Comparison of ENCODE assay signal across 8 cellular contexts in the genomic region with DNA sequence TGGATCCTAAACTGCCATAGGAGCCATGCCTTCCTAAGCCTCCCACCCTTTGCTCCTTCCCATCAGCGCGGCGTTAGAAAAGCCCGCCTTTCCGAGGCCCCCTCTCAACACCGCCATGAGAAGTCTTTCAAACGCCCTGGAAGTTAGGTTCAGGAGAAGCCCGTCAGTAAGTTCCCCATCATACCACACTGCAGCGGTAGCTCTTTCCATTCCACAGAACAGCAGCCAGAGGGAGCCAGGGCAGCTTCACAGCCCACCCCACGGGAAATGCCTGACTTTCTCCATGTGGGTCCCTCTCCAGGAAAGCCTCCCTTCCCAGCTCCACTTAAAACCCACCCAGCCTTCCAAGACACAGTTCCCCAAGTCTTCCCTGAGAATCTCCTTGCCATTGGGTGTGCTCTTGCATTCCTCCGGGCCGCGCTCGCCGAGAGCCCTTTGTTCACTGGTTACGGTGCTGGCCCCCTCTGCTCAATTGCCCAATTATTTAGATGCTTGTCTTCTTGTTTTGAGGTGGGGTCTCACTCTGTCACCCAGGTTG.
DNase-seq lines count a peak whose midpoint lies in the region; ATAC-seq and FAIRE-seq lines count a peak whose summit lies in the region.

No MANE protein-coding gene starts in this region.

- H3K27me3 Mint-ChIP-seq in central memory CD8-positive, alpha-beta T cell, result no peaks in the 10 kb centered on the region

- peak overlapping the region; percentile 72 for H3K4me3 Mint-ChIP-seq in central memory CD8-positive, alpha-beta T cell

- H3K27ac Mint-ChIP-seq in central memory CD8-positive, alpha-beta T cell (ENCODE audit: low read depth), result peak overlapping the region; percentile 95

- peaks cover 4% of the 10 kb centered on the region for H3K36me3 Mint-ChIP-seq in central memory CD8-positive, alpha-beta T cell (ENCODE audit: insufficient read depth)

- DNase-seq in AG08396 (ENCODE audit: low spot score) (peak; percentile 31), HTR-8/SVneo (ENCODE audit: insufficient read length, low spot score) (peak; percentile 46), midbrain (lab: John Stamatoyannopoulos, UW) (peak; percentile 44), NCI-H510A treated with DMSO at 0.1 percent for 48 hours (lab: John Stamatoyannopoulos, UW) (no peak)
- DNase-seq in central memory CD8-positive, alpha-beta T cell (ENCODE audit: low spot score in 2 of 2), result no peak

- no peak for ATAC-seq in central memory CD8-positive, alpha-beta T cell (replicated peaks; ENCODE audit: extremely low read depth, poor library complexity, severe bottlenecking)
- no peak for ATAC-seq in HG03457 (IDR thresholded peaks at IDR 0.05; ENCODE audit: unreplicated experiment)
- no peak for ATAC-seq in HG03097 (IDR thresholded peaks at IDR 0.05; ENCODE audit: low FRiP score, unreplicated experiment)
- no peak for ATAC-seq in GM18858 (IDR thresholded peaks at IDR 0.05; ENCODE audit: unreplicated experiment)

- FAIRE-seq in HTR-8/SVneo (lab: Jason Lieb, UNC), result no peak

- H3K4me1 Mint-ChIP-seq in central memory CD8-positive, alpha-beta T cell, result peaks cover 31% of the 10 kb centered on the region

- no peaks in the 10 kb centered on the region for H3K9me3 Mint-ChIP-seq in central memory CD8-positive, alpha-beta T cell

Comparison
In these comparisons a context has a peak if more than half of its experiments do, and no peak if none do; other contexts are left out.
1. DNase-seq: peak in AG08396 (single experiment), HTR-8/SVneo (single experiment) and midbrain (single experiment); none in central memory CD8-positive, alpha-beta T cell (0 of 2) and NCI-H510A treated with DMSO at 0.1 percent for 48 hours (single experiment).